8 cellular contexts compared by ENCODE assay signal in the genomic region with DNA sequence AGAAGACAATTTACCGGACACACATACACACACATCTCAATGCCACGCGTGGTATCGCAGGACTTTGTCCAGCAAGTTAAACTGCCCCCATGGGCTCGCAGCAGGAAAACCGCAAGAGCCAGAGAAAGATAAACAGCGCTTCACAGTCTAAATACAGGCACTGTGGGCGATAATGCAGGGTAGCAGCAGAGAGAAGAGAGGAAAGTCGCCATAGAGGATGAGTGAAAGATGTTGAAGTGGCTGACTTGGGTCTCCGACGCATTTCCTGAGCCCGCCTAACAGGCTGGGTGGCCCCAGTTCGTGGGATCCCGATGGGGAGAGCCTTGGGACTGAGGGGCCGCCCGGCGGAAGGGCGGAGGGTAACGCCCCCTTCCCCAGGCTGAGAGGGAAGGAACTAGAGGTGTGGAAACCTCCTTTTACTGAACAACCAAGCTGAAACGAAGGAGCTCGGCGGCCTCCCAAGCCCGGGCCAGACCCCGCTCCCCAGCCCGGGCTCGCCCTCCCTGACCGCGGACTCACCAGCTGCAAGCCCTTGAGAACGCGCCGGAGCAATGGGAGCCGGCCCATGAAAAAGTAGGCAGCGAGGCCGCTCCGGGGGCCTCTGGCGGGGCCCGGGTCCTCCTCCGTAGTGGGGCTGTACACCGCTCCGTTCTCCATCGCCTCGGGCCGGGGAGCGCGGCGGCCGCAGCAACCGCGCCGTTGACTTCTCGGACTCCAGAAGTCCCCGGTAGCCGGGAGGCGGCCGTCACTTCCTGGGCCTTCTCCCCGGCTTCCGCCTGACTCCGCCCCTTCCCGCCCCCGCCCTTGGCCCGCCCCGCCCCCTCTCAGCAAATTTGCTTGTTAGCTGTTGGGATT. TPM values are rescaled to one million over a fixed set of nuclear protein-coding genes. Genes with fewer than 3 reads are reported as not detected.
DNase-seq lines count a peak whose midpoint lies in the region; ATAC-seq and TF ChIP-seq lines count a peak whose summit lies in the region.

Gene CMTM6, minus strand, starts transcription at position 764 of the 855 bp plus-strand sequence. Its CDS starts 107 bp downstream, at position 657.

- peaks cover 7% of the 10 kb centered on the region for H3K79me2 ChIP-seq in parathyroid adenoma

- H3K9me3 ChIP-seq in parathyroid adenoma (ENCODE audit: control insufficient read depth, low read length) (no peaks in the 10 kb centered on the region), thyroid gland (no peaks in the 10 kb centered on the region)

- H3K4me1 ChIP-seq in parathyroid adenoma (peaks cover 2% of the 10 kb centered on the region), thyroid gland (peaks cover 0 to 7% of the 10 kb centered on the region in 2 donors)

- WGBS in thyroid gland, 2 donors, result 0 to 1% methylated on average over 39 to 45 of the region's 62 CpGs

- peak within 1 kb of the TSS; percentile 92 for H2AFZ ChIP-seq in parathyroid adenoma

- intact Hi-C loops in Right ventricle myocardium superior (cut with DNase I) (no loop called here), thyroid gland (cut with DNase I) (loop anchor here (10.0 kb wide), 1 partner anchor 432 kb away; no protein-coding TSS in a partner anchor)

- peak; percentile 97 for ATAC-seq in Right ventricle myocardium superior (ENCODE audit: poor library complexity)

- TF ChIP-seq CTCF in parathyroid adenoma (IDR thresholded peaks at IDR 0.05) (no peak), thyroid gland (IDR thresholded peaks at IDR 0.05) (no peak)

- H3K36me3 ChIP-seq in parathyroid adenoma (ENCODE audit: control insufficient read depth, insufficient read depth, low read length) (no peaks in the 10 kb centered on the region), thyroid gland (no peaks in the 10 kb centered on the region)

- H3K27me3 ChIP-seq in parathyroid adenoma (ENCODE audit: control insufficient read depth, insufficient read depth, low read length) (no peaks in the 10 kb centered on the region), thyroid gland (no peaks in the 10 kb centered on the region)

- H3K9ac ChIP-seq in parathyroid adenoma, result peak within 1 kb of the TSS; percentile 32

- peak within 1 kb of the TSS; percentile 92 for H3K4me2 ChIP-seq in parathyroid adenoma (ENCODE audit: low read length)

- TF ChIP-seq POLR2A in thyroid gland (IDR thresholded peaks at IDR 0.05), result peak; percentile 16 to 76

- H3K27ac ChIP-seq in parathyroid adenoma, result peak within 1 kb of the TSS; percentile 91
- peak within 1 kb of the TSS; percentile 90 to 92 (median 91) for H3K27ac ChIP-seq in thyroid gland

- H3K4me3 ChIP-seq in parathyroid adenoma (ENCODE audit: low read depth, low read length) (peak within 1 kb of the TSS; percentile 79), thyroid gland (replicated peaks in 1 of 3) (peak within 1 kb of the TSS; percentile 9 to 94 (median 62))

- DNase-seq in GM04504 (ENCODE audit: low read depth) (peak; percentile 58), H4 (ENCODE audit: low spot score) (peak; percentile 54), LoVo (ENCODE audit: low spot score) (peak; percentile 80), SW480 (ENCODE audit: low spot score) (peak; percentile 81), Right ventricle myocardium superior (peak; percentile 89), thyroid gland (peak; percentile 82)
- peak; percentile 39 for DNase-seq in activated naive CD8-positive, alpha-beta T cell treated with anti-CD3 and anti-CD28 coated beads, Interleukin-2, amount 50 U/mL, for 16 hours (ENCODE audit: low read depth, low spot score)

RNA-seq across cellular contexts. Expression of gene CMTM6, which starts in this region (rescaled TPM):
- 72.0 and 74.1 TPM in 2 replicates for total RNA-seq in H4 (2014; rRNA removed; shearing (Covaris generic))
- total RNA-seq in Right ventricle myocardium superior (8.9 TPM), thyroid gland (100 to 1,000 TPM in 1 of 4 donors, 10 to 100 TPM in 3; 63.8 to 124 (median 71.3) TPM)

Comparison
In these comparisons a context has a peak if more than half of its experiments do, and no peak if none do; other contexts are left out.
1. Peak in every context shown above with its lines: DNase-seq, ATAC-seq, H3K4me3 ChIP-seq and H3K27ac ChIP-seq.
2. DNase-seq: peak in every context shown above with its lines; median percentile 89 in Right ventricle myocardium superior; 82 in thyroid gland; 81 in SW480; 80 in LoVo; 58 in GM04504; 54 in H4; 39 in activated naive CD8-positive, alpha-beta T cell treated with anti-CD3 and anti-CD28 coated beads, Interleukin-2, amount 50 U/mL, for 16 hours.